11 cellular contexts compared by ENCODE assay signal in genomic region chr2:151766421-151767153, GRCh38. TPM values are rescaled to one million over a fixed set of nuclear protein-coding genes. Genes with fewer than 3 reads are reported as not detected.
DNase-seq lines count a peak whose midpoint lies in the region; ATAC-seq, FAIRE-seq and TF ChIP-seq lines count a peak whose summit lies in the region.
"Had no signal": no experiment of that assay in that cellular context is flagged by ENCODE, and none has a peak within 500 bp of the region (broad histone marks: within the 10 kb centered on the region; RNA-seq: fewer than 3 reads in every experiment).

No MANE protein-coding gene starts in this region.

- H3K36me3 ChIP-seq in transverse colon = no peaks in the 10 kb centered on the region
- no peaks in the 10 kb centered on the region for H3K36me3 ChIP-seq in upper lobe of left lung

- in situ Hi-C loops in transverse colon (cut with MboI; ENCODE audit: low pct_ligation_motif_present in 1 of 4, low pct_unique_long_range_greater_than_20kb in 1 of 4, low sequenced_read_pairs in 3 of 4) = no loop called here

- intact Hi-C loops in transverse colon (cut with DNase I; ENCODE audit: low total_unique reads) = no loop called here

- no peak for TF ChIP-seq EP300 in transverse colon (IDR thresholded peaks at IDR 0.05; ENCODE audit: low read depth)
- no peak for TF ChIP-seq EP300 in upper lobe of left lung (IDR thresholded peaks at IDR 0.05)

- TF ChIP-seq POLR2A in transverse colon (IDR thresholded peaks at IDR 0.05) (no peak), upper lobe of left lung (IDR thresholded peaks at IDR 0.05) (no peak), H54 (IDR thresholded peaks at IDR 0.05; ENCODE audit: low read depth, low read length) (no peak)

- H3K4me3 Mint-ChIP-seq in memory B cell = peak overlapping the region; percentile 76
- H3K4me3 Mint-ChIP-seq: GM23338, neural crest cell had no signal

- H3K36me3 Mint-ChIP-seq in memory B cell = peaks cover 2% of the 10 kb centered on the region

- peak; percentile 33 to 34 for DNase-seq in memory B cell (ENCODE audit: low spot score in 2 of 2)
- DNase-seq in transverse colon = no peak
- no peak for DNase-seq in upper lobe of left lung
- DNase-seq in H54 (ENCODE audit: insufficient read length, low spot score) = no peak
- DNase-seq in NCI-H446 treated with DMSO at 0.1 percent for 48 hours (lab: John Stamatoyannopoulos, UW) = no peak
- DNase-seq: dorsolateral prefrontal cortex had no signal

- H3K4me3 ChIP-seq in transverse colon (no peak overlapping the region), upper lobe of left lung (no peak overlapping the region)
- H3K4me3 ChIP-seq: dorsolateral prefrontal cortex, GM23338 had no signal

- H3K9me3 Mint-ChIP-seq in memory B cell = peaks cover 2% of the 10 kb centered on the region
- H3K9me3 Mint-ChIP-seq: GM23338, neural crest cell had no signal

- H3K27ac ChIP-seq in transverse colon (no peak overlapping the region), upper lobe of left lung (peak overlapping the region in 1 of 4 donors; percentile 22)
- H3K27ac ChIP-seq: dorsolateral prefrontal cortex had no signal

- WGBS in transverse colon (ENCODE audit: low coverage in 1 of 2), 2 donors = 60% methylated on average over 4 of the region's 4 CpGs; no CpG with 5 or more reads in 1 of the 2 donors
- WGBS in upper lobe of left lung, 2 donors = 67 to 71% methylated on average over 1 to 4 of the region's 4 CpGs

- no peak for TF ChIP-seq CTCF in transverse colon (IDR thresholded peaks at IDR 0.05)
- no peak for TF ChIP-seq CTCF in upper lobe of left lung (IDR thresholded peaks at IDR 0.05)

- H3K4me1 ChIP-seq in transverse colon (peaks cover 0 to 5% (median 0%) of the 10 kb centered on the region in 4 donors), upper lobe of left lung (peaks cover 4 to 14% (median 12%) of the 10 kb centered on the region in 4 donors)

- H3K27ac Mint-ChIP-seq in memory B cell = peak overlapping the region; percentile 94
- H3K27ac Mint-ChIP-seq: GM23338 had no signal

- H3K9me3 ChIP-seq in transverse colon = no peaks in the 10 kb centered on the region
- no peaks in the 10 kb centered on the region for H3K9me3 ChIP-seq in upper lobe of left lung

- FAIRE-seq in H54 (lab: Jason Lieb, UNC) = no peak

- ATAC-seq in GM18517 (IDR thresholded peaks at IDR 0.05; ENCODE audit: unreplicated experiment) = peak; percentile 49
- ATAC-seq in GM21423 (IDR thresholded peaks at IDR 0.05; ENCODE audit: unreplicated experiment) = peak; percentile 42
- peak; percentile 47 for ATAC-seq in HG03469 (IDR thresholded peaks at IDR 0.05; ENCODE audit: unreplicated experiment)
- peak; percentile 62 for ATAC-seq in memory B cell (ENCODE audit: low read depth)
- ATAC-seq in upper lobe of left lung (ENCODE audit: low FRiP score in 2 of 2) = no peak

- peaks cover 63% of the 10 kb centered on the region for H3K4me1 Mint-ChIP-seq in memory B cell

- H3K27me3 ChIP-seq in transverse colon (no peaks in the 10 kb centered on the region), upper lobe of left lung (no peaks in the 10 kb centered on the region)
- H3K27me3 ChIP-seq: dorsolateral prefrontal cortex had no signal

- H3K27me3 Mint-ChIP-seq in memory B cell = no peaks in the 10 kb centered on the region

RNA-seq across cellular contexts. Expression of gene NEB, which starts 32.3 kb away (rescaled TPM):
- 1 to 10 TPM in 2 of 4 donors, under 1 TPM in 2; 0.60 to 7.0 (median 1.4) TPM for total RNA-seq in transverse colon
- 1 to 10 TPM in 4 of 6 donors, under 1 TPM in 2; 0.31 to 6.3 (median 2.0) TPM for total RNA-seq in upper lobe of left lung

Comparison
In these comparisons a context has a peak if more than half of its experiments do, and no peak if none do; other contexts are left out.
1. ATAC-seq: peak in GM18517 (single experiment), GM21423 (single experiment), HG03469 (single experiment) and memory B cell (single experiment); none in upper lobe of left lung (0 of 2).
2. DNase-seq: peak in memory B cell (2 of 2); none in transverse colon (single experiment), upper lobe of left lung (0 of 2), H54 (single experiment) and NCI-H446 treated with DMSO at 0.1 percent for 48 hours (single experiment).